ENCODE assay signal across 1 cellular context in genomic region chr17:48620497-48621139, GRCh38.
TF ChIP-seq lines count a peak whose summit lies in the region.

No MANE protein-coding gene starts in this region.

TF ChIP-seq in H1, 55 proteins besides CTCF, POLR2A, EP300 and RAD21:
- TF ChIP-seq CBX8 (IDR thresholded peaks at IDR 0.05; ENCODE audit: borderline replicate concordance, low read depth, low read length), result 0 out of 2 replicates have a peak, but pooled peaks have one; percentile 28
- no peak for TF ChIP-seq TAF7 (optimal IDR thresholded peaks at IDR 0.05; ENCODE audit: borderline replicate concordance, low read depth, low read length)
